Comparison of ENCODE assay signal across 8 cellular contexts in genomic region chr17:42980766-42981397, GRCh38. TPM values are rescaled to one million over a fixed set of nuclear protein-coding genes. Genes with fewer than 3 reads are reported as not detected.
DNase-seq lines count a peak whose midpoint lies in the region; ATAC-seq, FAIRE-seq and TF ChIP-seq lines count a peak whose summit lies in the region.

No MANE protein-coding gene starts in this region.

- H3K27me3 ChIP-seq in WERI-Rb-1 (ENCODE audit: insufficient read depth, low read depth, severe bottlenecking) = no peaks in the 10 kb centered on the region

- peak; percentile 26 for TF ChIP-seq POLR2A in GM10847 (IDR thresholded peaks at IDR 0.05; ENCODE audit: extremely low read depth, insufficient read length)

- TF ChIP-seq CTCF in WERI-Rb-1 (IDR thresholded peaks at IDR 0.05; ENCODE audit: low read depth, low read length) = peak; percentile 43
- TF ChIP-seq CTCF in kidney (IDR thresholded peaks at IDR 0.05; ENCODE audit: borderline replicate concordance, extremely low read depth, insufficient read depth) = no peak

- H3K36me3 ChIP-seq in WERI-Rb-1 (peaks cover 32% of the 10 kb centered on the region), kidney (ENCODE audit: control insufficient read depth in 1 of 2, insufficient read depth in 2 of 2, low read length in 2 of 2) (peaks cover 0 to 2% of the 10 kb centered on the region in 2 donors)

- H3K27ac ChIP-seq in WERI-Rb-1 (peak overlapping the region; percentile 82), kidney (ENCODE audit: low read depth in 2 of 2, low read length in 2 of 2) (peak overlapping the region; percentile 58 to 72)

- DNase-seq in NCI-H1930 (lab: John Stamatoyannopoulos, UW) (peak; percentile 24 to 60), WERI-Rb-1 (peak; percentile 71), T47D (ENCODE audit: low read depth in 1 of 2, low spot score in 1 of 2) (peak; percentile 71 to 79), kidney (peak; percentile 78), medulla oblongata (ENCODE audit: extremely low spot score) (no peak)
- peak in 3 of 4 experiments; percentile 30 to 64 (median 55) for DNase-seq in stimulated activated CD4-positive, alpha-beta T cell treated with anti-CD3 and anti-CD28 coated beads, Interleukin-1b, Interleukin-23, amount 100 ng/mL, for 24 hours (ENCODE audit: low read depth in 4 of 4, low spot score in 1 of 4)

- peak overlapping the region; percentile 41 to 76 for H3K9ac ChIP-seq in kidney (ENCODE audit: low read length in 2 of 2)

- peaks cover 0 to 16% of the 10 kb centered on the region in 2 donors for H3K4me1 ChIP-seq in kidney (ENCODE audit: control insufficient read depth in 1 of 2, insufficient read depth in 1 of 2, low read depth in 1 of 2, low read length in 2 of 2)

- in situ Hi-C loops in T47D (cut with HindIII; ENCODE audit: low pct_unique_long_range_greater_than_20kb, low sequenced_read_pairs) = no loop called here

- H3K4me3 ChIP-seq in WERI-Rb-1 (ENCODE audit: low read depth, low read length) (peak overlapping the region; percentile 51), kidney (ENCODE audit: low read length in 2 of 2) (peak overlapping the region; percentile 59 to 92)

- intact Hi-C loops in kidney (cut with DNase I) = no loop called here

- peak; percentile 44 for ATAC-seq in HG02610 (IDR thresholded peaks at IDR 0.05; ENCODE audit: unreplicated experiment)

- FAIRE-seq in kidney (lab: Jason Lieb, UNC) = no peak

- H3K9me3 ChIP-seq in WERI-Rb-1 (ENCODE audit: severe bottlenecking) (no peaks in the 10 kb centered on the region), kidney (ENCODE audit: control insufficient read depth in 1 of 2, low read length in 2 of 2) (no peaks in the 10 kb centered on the region)

RNA-seq across cellular contexts. Expression of gene RUNDC1, which starts 0.5 kb away (rescaled TPM):
- total RNA-seq in kidney = 19.5 TPM
- 10.1 TPM for polyA plus RNA-seq in kidney (ENCODE audit: insufficient read depth, low read depth, low replicate concordance)

RNA-seq across cellular contexts. Expression of gene PTGES3L, which starts 1.0 kb away (rescaled TPM):
- total RNA-seq in kidney = 0.85 TPM
- polyA plus RNA-seq in kidney (ENCODE audit: insufficient read depth, low read depth, low replicate concordance) = 1.2 TPM

RNA-seq across cellular contexts. Expression of gene AARSD1, which starts 16.6 kb away (rescaled TPM):
- 35.8 TPM for total RNA-seq in kidney
- 45.6 TPM for polyA plus RNA-seq in kidney (ENCODE audit: insufficient read depth, low read depth, low replicate concordance)

RNA-seq across cellular contexts. Expression of gene RPL27, which starts 17.3 kb away (rescaled TPM):
- 759 TPM for total RNA-seq in kidney
- polyA plus RNA-seq in kidney (ENCODE audit: insufficient read depth, low read depth, low replicate concordance) = 1,823 TPM

RNA-seq across cellular contexts. Expression of gene IFI35, which starts 25.7 kb away (rescaled TPM):
- total RNA-seq in kidney = 41.4 TPM
- polyA plus RNA-seq in kidney (ENCODE audit: insufficient read depth, low read depth, low replicate concordance) = 58.6 TPM
